Comparison of ENCODE assay signal across 26 cellular contexts in the genomic region with DNA sequence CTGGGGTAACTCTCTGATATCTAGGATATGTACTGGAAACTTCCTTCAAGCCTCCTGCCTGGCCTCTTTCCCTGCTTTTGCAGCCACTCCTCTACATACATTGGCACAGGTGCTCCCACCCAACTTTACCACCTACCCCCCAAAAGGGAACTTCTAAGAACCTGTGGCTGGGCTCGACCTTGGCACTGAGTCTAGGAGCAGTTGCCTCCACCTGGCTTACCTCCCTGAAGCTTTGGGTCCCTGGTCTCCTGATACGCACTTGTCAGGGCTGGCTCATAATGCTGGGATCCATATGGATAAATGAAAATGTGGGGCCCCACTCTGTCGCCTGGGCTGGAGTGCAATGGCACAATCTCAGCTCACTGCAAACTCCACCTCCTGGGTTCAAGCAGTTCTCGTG.
"Had no signal": no experiment of that assay in that cellular context is flagged by ENCODE, and none has a peak within 500 bp of the region (broad histone marks: within the 10 kb centered on the region; RNA-seq: fewer than 3 reads in every experiment).

No MANE protein-coding gene starts in this region.

- H2AFZ ChIP-seq: parathyroid adenoma had no signal

- FAIRE-seq: endometrium, frontal cortex, keratinocyte, small intestine had no signal

- H3K79me2 ChIP-seq: parathyroid adenoma had no signal

- H3K36me3 ChIP-seq: colonic mucosa, prostate gland had no signal

- ATAC-seq: effector memory CD8-positive, alpha-beta T cell; left lung; natural killer cell treated with Interleukin-12 subunit alpha and Interleukin-12 subunit beta and Interleukin-15 and Interleukin-18, amount 100 ng/mL, for 72 hours had no signal

- H3K36me3 Mint-ChIP-seq: naive B cell; natural killer cell treated with Interleukin-12 subunit alpha and Interleukin-12 subunit beta and Interleukin-15 and Interleukin-18, amount 100 ng/mL, for 72 hours had no signal

- H3K9me3 ChIP-seq: colonic mucosa, esophagus squamous epithelium, neutrophil, prostate gland, thyroid gland had no signal

- H3K27ac ChIP-seq: colonic mucosa, esophagus squamous epithelium, parathyroid adenoma, prostate gland, right atrium auricular region, vagina had no signal

- H3K9ac ChIP-seq: parathyroid adenoma had no signal

- H3K4me3 Mint-ChIP-seq: central memory CD8-positive, alpha-beta T cell; effector memory CD8-positive, alpha-beta T cell; naive B cell; natural killer cell treated with Interleukin-12 subunit alpha and Interleukin-12 subunit beta and Interleukin-15 and Interleukin-18, amount 100 ng/mL, for 72 hours; neural crest cell had no signal

- H3K27ac Mint-ChIP-seq: effector memory CD8-positive, alpha-beta T cell; natural killer cell treated with Interleukin-12 subunit alpha and Interleukin-12 subunit beta and Interleukin-15 and Interleukin-18, amount 100 ng/mL, for 72 hours had no signal

- H3K4me3 ChIP-seq: colonic mucosa, esophagus squamous epithelium, left lung, prostate gland, right atrium auricular region, stomach, thyroid gland, vagina had no signal

- H3K27me3 ChIP-seq: colonic mucosa, esophagus squamous epithelium, left lung, neutrophil, right atrium auricular region, stomach, thyroid gland, vagina had no signal

- H3K9me3 Mint-ChIP-seq: central memory CD8-positive, alpha-beta T cell; effector memory CD8-positive, alpha-beta T cell; natural killer cell treated with Interleukin-12 subunit alpha and Interleukin-12 subunit beta and Interleukin-15 and Interleukin-18, amount 100 ng/mL, for 72 hours; neural crest cell had no signal

- DNase-seq: colonic mucosa; effector memory CD8-positive, alpha-beta T cell; erythroblast; esophagus squamous epithelium; naive B cell; small intestine; stimulated activated CD4-positive, alpha-beta T cell treated with anti-CD3 and anti-CD28 coated beads, Interleukin-12 subunit alpha, Interleukin-12 subunit beta, amount 100 ng/mL, for 4 hours; stimulated activated CD4-positive, alpha-beta T cell treated with anti-CD3 and anti-CD28 coated beads, Interleukin-1b, Interleukin-23, amount 100 ng/mL, for 48 hours; stimulated activated CD4-positive, alpha-beta T cell treated with anti-CD3 and anti-CD28 coated beads, Interleukin-4, amount 100 ng/mL, for 1 hour; stimulated activated CD8-positive, alpha-beta memory T cell treated with anti-CD3 and anti-CD28 coated beads, Interleukin-4, amount 100 ng/mL, for 48 hours; stimulated activated naive CD4-positive, alpha-beta T cell treated with Interleukin-2 at 50 U/mL for 16 hours; stomach; thyroid gland; trophoblast cell had no signal
